Comparison of ENCODE assay signal across 1 cellular context in the genomic region with DNA sequence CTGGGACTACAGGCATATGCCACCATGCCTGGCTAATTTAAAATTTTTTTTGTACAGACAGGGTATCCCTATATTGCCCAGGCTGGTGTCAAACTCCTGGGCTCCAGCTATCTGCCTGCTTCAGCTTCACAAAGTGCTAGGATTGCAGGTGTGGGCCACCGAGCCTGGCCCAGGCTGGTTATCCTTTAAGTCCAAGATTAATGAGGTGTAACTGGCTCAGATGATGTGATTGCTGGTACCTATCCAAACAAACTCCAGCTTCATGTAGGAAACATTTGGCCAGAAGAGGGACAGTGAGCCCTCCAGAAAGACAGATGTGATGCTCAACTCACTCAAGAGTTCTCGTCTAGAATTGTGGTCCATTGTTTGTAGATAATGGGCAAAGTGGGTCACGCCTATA.
TF ChIP-seq lines count a peak whose summit lies in the region.

No MANE protein-coding gene starts in this region.

TF ChIP-seq in HepG2, 621 proteins besides CTCF, POLR2A, EP300 and RAD21:
- peak; percentile 63; the same call in 1 of the 2 replicates for TF ChIP-seq ZNF121 (CRISPR knock-in tag; IDR thresholded peaks at IDR 0.05)
- no peak for TF ChIP-seq KLF11 (CRISPR knock-in tag; IDR thresholded peaks at IDR 0.05)
- TF ChIP-seq, protein P1, sequence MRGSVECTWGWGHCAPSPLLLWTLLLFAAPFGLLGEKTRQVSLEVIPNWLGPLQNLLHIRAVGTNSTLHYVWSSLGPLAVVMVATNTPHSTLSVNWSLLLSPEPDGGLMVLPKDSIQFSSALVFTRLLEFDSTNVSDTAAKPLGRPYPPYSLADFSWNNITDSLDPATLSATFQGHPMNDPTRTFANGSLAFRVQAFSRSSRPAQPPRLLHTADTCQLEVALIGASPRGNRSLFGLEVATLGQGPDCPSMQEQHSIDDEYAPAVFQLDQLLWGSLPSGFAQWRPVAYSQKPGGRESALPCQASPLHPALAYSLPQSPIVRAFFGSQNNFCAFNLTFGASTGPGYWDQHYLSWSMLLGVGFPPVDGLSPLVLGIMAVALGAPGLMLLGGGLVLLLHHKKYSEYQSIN (CRISPR knock-in tag; IDR thresholded peaks at IDR 0.05; ENCODE audit: borderline replicate concordance), result no peak
- TF ChIP-seq PRMT3 (CRISPR knock-in tag; IDR thresholded peaks at IDR 0.05; ENCODE audit: borderline replicate concordance, low read depth), result no peak
- peak; percentile 43; the same call in 1 of the 2 replicates for TF ChIP-seq ZNF724P (CRISPR knock-in tag; IDR thresholded peaks at IDR 0.05; ENCODE audit: borderline replicate concordance)
- TF ChIP-seq, protein P2, sequence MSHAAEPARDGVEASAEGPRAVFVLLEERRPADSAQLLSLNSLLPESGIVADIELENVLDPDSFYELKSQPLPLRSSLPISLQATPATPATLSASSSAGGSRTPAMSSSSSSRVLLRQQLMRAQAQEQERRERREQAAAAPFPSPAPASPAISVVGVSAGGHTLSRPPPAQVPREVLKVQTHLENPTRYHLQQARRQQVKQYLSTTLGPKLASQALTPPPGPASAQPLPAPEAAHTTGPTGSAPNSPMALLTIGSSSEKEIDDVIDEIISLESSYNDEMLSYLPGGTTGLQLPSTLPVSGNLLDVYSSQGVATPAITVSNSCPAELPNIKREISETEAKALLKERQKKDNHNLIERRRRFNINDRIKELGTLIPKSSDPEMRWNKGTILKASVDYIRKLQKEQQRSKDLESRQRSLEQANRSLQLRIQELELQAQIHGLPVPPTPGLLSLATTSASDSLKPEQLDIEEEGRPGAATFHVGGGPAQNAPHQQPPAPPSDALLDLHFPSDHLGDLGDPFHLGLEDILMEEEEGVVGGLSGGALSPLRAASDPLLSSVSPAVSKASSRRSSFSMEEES (CRISPR knock-in tag; IDR thresholded peaks at IDR 0.05), result no peak
- no peak for TF ChIP-seq ZNF773 (CRISPR knock-in tag; IDR thresholded peaks at IDR 0.05; ENCODE audit: borderline replicate concordance)
- TF ChIP-seq ZSCAN9 (CRISPR knock-in tag; IDR thresholded peaks at IDR 0.05; ENCODE audit: borderline replicate concordance), result no peak
